1 cellular context compared by ENCODE assay signal in genomic region chr14:105436891-105437722, GRCh38.
TF ChIP-seq lines count a peak whose summit lies in the region.

No MANE protein-coding gene starts in this region.

TF ChIP-seq in GM12878, 131 proteins besides CTCF, POLR2A, EP300 and RAD21:
- no peak for TF ChIP-seq SP1 (IDR thresholded peaks at IDR 0.05; ENCODE audit: low read depth, low read length)
- TF ChIP-seq BRCA1 (IDR thresholded peaks at IDR 0.05; ENCODE audit: low read depth, low read length) = no peak
- no peak for TF ChIP-seq BHLHE40 (IDR thresholded peaks at IDR 0.05; ENCODE audit: borderline replicate concordance in 1 of 2, low read depth in 2 of 2, low read length in 1 of 2)
- TF ChIP-seq HSF1 (IDR thresholded peaks at IDR 0.05; ENCODE audit: low read depth, low read length) = no peak
